24 cellular contexts compared by ENCODE assay signal in genomic region chr7:46156039-46156438, GRCh38.
"Had no signal": no experiment of that assay in that cellular context is flagged by ENCODE, and none has a peak within 500 bp of the region (broad histone marks: within the 10 kb centered on the region; RNA-seq: fewer than 3 reads in every experiment).

No MANE protein-coding gene starts in this region.

- H3K4me3 ChIP-seq: gastrocnemius medialis, heart left ventricle, lung, testis, vagina had no signal

- H3K36me3 ChIP-seq: gastrocnemius medialis, heart left ventricle, vagina had no signal

- H3K27ac Mint-ChIP-seq: activated B cell treated with CpG ODN at 0.5 μM for 24 hours; activated CD4-positive, alpha-beta T cell treated with anti-CD3 and anti-CD28 coated beads for 36 hours; activated naive CD8-positive, alpha-beta T cell treated with anti-CD3 and anti-CD28 coated beads for 36 hours; naive B cell; stimulated activated naive B cell treated with anti-CD40 and anti-IgM and Interleukin-4, amounts not matched to agents 10 μg/mL and 1 μg/mL and 100 μg/mL, for 72 hours; type B pancreatic cell had no signal

- H3K36me3 Mint-ChIP-seq: activated naive CD8-positive, alpha-beta T cell treated with anti-CD3 and anti-CD28 coated beads for 36 hours; naive B cell; stimulated activated naive B cell treated with anti-CD40 and anti-IgM and Interleukin-4, amounts not matched to agents 10 μg/mL and 1 μg/mL and 100 μg/mL, for 72 hours; type B pancreatic cell had no signal

- H3K27me3 ChIP-seq: gastrocnemius medialis, heart left ventricle, testis, vagina had no signal

- H3K4me1 ChIP-seq: gastrocnemius medialis, heart left ventricle, testis, vagina had no signal

- H3K27ac ChIP-seq: gastrocnemius medialis, heart left ventricle, testis, vagina had no signal

- H3K27me3 Mint-ChIP-seq: activated CD4-positive, alpha-beta T cell treated with anti-CD3 and anti-CD28 coated beads for 36 hours; activated naive CD8-positive, alpha-beta T cell treated with anti-CD3 and anti-CD28 coated beads for 36 hours; type B pancreatic cell had no signal

- DNase-seq: activated B cell treated with CpG ODN at 0.5 μM for 24 hours; activated CD4-positive, alpha-beta T cell treated with anti-CD3 and anti-CD28 coated beads for 36 hours; activated CD4-positive, alpha-beta T cell treated with anti-CD3 and anti-CD28 coated beads, Interleukin-2, amount 50 U/mL, for 4 hours; activated CD8-positive, alpha-beta memory T cell treated with anti-CD3 and anti-CD28 coated beads for 24 hours; activated CD8-positive, alpha-beta memory T cell treated with anti-CD3 and anti-CD28 coated beads, Interleukin-2, amount 50 U/mL, for 4 hours; activated naive CD4-positive, alpha-beta T cell treated with Interleukin-2 at 50 U/mL for 16 hours; activated naive CD8-positive, alpha-beta T cell treated with anti-CD3 and anti-CD28 coated beads for 36 hours; activated T-cell treated with anti-CD3 and anti-CD28 coated beads, Interleukin-2, amount 50 U/mL, for 4 hours; central memory CD4-positive, alpha-beta T cell; effector memory CD4-positive, alpha-beta T cell; gastrocnemius medialis; heart left ventricle; naive B cell; occipital lobe; stimulated activated CD4-positive, alpha-beta T cell treated with anti-CD3 and anti-CD28 coated beads, Interleukin-2, amount 100 ng/mL, for 48 hours; stimulated activated CD8-positive, alpha-beta memory T cell treated with anti-CD3 and anti-CD28 coated beads, Interleukin-4, amount 100 ng/mL, for 48 hours; stimulated activated naive B cell treated with anti-CD40 and anti-IgM and Interleukin-4, amounts not matched to agents 10 μg/mL and 1 μg/mL and 100 μg/mL, for 72 hours; T-helper 9 cell; testis had no signal

- H3K9me3 ChIP-seq: gastrocnemius medialis, heart left ventricle, testis, vagina had no signal

- H3K4me1 Mint-ChIP-seq: activated B cell treated with CpG ODN at 0.5 μM for 24 hours; activated CD4-positive, alpha-beta T cell treated with anti-CD3 and anti-CD28 coated beads for 36 hours; naive B cell; stimulated activated naive B cell treated with anti-CD40 and anti-IgM and Interleukin-4, amounts not matched to agents 10 μg/mL and 1 μg/mL and 100 μg/mL, for 72 hours had no signal

- ATAC-seq: activated CD4-positive, alpha-beta T cell treated with anti-CD3 and anti-CD28 coated beads for 36 hours; activated T-cell treated with anti-CD3 and anti-CD28 coated beads, Interleukin-2, amount 50 U/mL, for 4 hours; gastrocnemius medialis; heart left ventricle; sciatic nerve; stimulated activated naive B cell treated with anti-CD40 and anti-IgM and Interleukin-4, amounts not matched to agents 10 μg/mL and 1 μg/mL and 100 μg/mL, for 72 hours had no signal

- H3K9me3 Mint-ChIP-seq: activated B cell treated with CpG ODN at 0.5 μM for 24 hours; activated naive CD8-positive, alpha-beta T cell treated with anti-CD3 and anti-CD28 coated beads for 36 hours; activated T-cell treated with anti-CD3 and anti-CD28 coated beads, Interleukin-2, amount 50 U/mL, for 4 hours; neural crest cell; type B pancreatic cell had no signal

- H3K4me3 Mint-ChIP-seq: activated B cell treated with CpG ODN at 0.5 μM for 24 hours; activated CD4-positive, alpha-beta T cell treated with anti-CD3 and anti-CD28 coated beads for 36 hours; activated naive CD8-positive, alpha-beta T cell treated with anti-CD3 and anti-CD28 coated beads for 36 hours; activated T-cell treated with anti-CD3 and anti-CD28 coated beads, Interleukin-2, amount 50 U/mL, for 4 hours; naive B cell; neural crest cell; stimulated activated naive B cell treated with anti-CD40 and anti-IgM and Interleukin-4, amounts not matched to agents 10 μg/mL and 1 μg/mL and 100 μg/mL, for 72 hours; type B pancreatic cell had no signal
